Comparison of ENCODE assay signal across 32 cellular contexts in the genomic region with DNA sequence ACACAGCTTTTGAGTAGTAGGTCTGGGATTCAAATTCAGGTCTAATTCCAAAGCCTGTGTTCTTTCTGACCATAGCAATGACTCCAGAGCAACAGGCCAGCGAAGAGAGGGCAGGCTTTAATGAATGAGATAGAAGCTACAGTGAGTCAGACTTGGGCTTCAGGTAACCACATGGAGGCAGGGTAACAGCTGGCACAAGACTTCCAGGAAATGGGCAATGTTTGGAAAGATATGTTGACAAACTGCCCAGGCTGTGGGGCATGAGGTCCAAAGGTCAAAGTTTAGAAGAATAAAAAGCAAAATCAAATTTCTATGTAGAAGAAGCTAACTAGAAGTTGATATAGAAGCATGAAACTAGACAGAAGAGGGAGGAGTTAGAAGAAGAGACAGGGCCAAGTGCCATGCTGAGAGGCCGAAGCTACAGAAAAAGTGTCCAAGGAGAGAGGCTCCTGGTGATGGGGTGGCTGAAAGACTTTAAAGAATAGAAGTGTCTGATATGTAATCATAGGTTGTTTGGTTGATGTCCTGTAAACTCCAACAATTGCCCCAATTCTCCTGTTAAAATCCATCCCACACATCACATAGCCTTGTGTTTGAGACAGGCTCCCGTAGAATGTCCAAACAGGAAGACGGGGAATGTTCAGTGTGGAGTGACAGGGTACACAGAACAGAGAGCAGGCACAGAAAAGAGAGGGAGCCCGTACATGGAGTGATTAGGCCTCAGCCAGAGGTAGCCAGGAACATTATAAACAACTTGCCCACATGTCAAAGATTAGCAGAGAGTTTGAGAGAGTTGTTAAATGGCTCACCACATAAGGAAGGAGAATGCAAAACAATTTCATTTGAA.
A peak's percentile ranks its signal among the peaks of the same experiment; 100 is the strongest.
DNase-seq lines count a peak whose midpoint lies in the region; ATAC-seq, FAIRE-seq and TF ChIP-seq lines count a peak whose summit lies in the region.
"Had no signal": no experiment of that assay in that cellular context is flagged by ENCODE, and none has a peak within 500 bp of the region (broad histone marks: within the 10 kb centered on the region; RNA-seq: fewer than 3 reads in every experiment).

No MANE protein-coding gene starts in this region.

- no peak overlapping the region for H3K56ac ChIP-seq in IMR-90 (ENCODE audit: extremely low read depth, insufficient read depth, low read length)

- no peak for TF ChIP-seq CTCF in IMR-90 (conservative IDR thresholded peaks at IDR 0.05; ENCODE audit: low read depth, low read length)
- TF ChIP-seq CTCF in gastroesophageal sphincter (IDR thresholded peaks at IDR 0.05), result no peak
- no peak for TF ChIP-seq CTCF in pancreas (IDR thresholded peaks at IDR 0.05)
- TF ChIP-seq CTCF in neural progenitor cell (IDR thresholded peaks at IDR 0.05), result no peak
- no peak for TF ChIP-seq CTCF in brain microvascular endothelial cell (IDR thresholded peaks at IDR 0.05; ENCODE audit: low read depth, low read length, missing control alignments)
- no peak for TF ChIP-seq CTCF in stomach (IDR thresholded peaks at IDR 0.05)

- TF ChIP-seq POLR2A in IMR-90 (IDR thresholded peaks at IDR 0.05; ENCODE audit: low read depth, low read length) (no peak), gastroesophageal sphincter (IDR thresholded peaks at IDR 0.05) (no peak), stomach (IDR thresholded peaks at IDR 0.05) (no peak)

- H2AFZ ChIP-seq in IMR-90 (replicated peaks; ENCODE audit: low read length, poor library complexity), result no peak overlapping the region
- H2AFZ ChIP-seq in neural progenitor cell (replicated peaks), result no peak overlapping the region

- H3K27me3 Mint-ChIP-seq in neural progenitor cell (ENCODE audit: insufficient read depth, low read depth), result peaks cover 3% of the 10 kb centered on the region
- no peaks in the 10 kb centered on the region for H3K27me3 Mint-ChIP-seq in activated CD4-positive, alpha-beta memory T cell treated with anti-CD3 and anti-CD28 coated beads for 36 hours
- H3K27me3 Mint-ChIP-seq: CD4-positive, alpha-beta memory T cell; naive thymus-derived CD4-positive, alpha-beta T cell; T-helper 17 cell had no signal

- no peak overlapping the region for H2AK9ac ChIP-seq in IMR-90 (replicated peaks; ENCODE audit: low read depth, low read length, poor library complexity)

- in situ Hi-C loops in IMR-90 (cut with MboI; ENCODE audit: low sequenced_read_pairs), result no loop called here
- in situ Hi-C loops in brain microvascular endothelial cell (cut with HindIII; ENCODE audit: low pct_ligation_motif_present, low sequenced_read_pairs), result no loop called here

- H3K79me1 ChIP-seq in IMR-90 (ENCODE audit: low read depth in 1 of 2, low read length in 2 of 2), result no peaks in the 10 kb centered on the region

- BruUV-seq in IMR-90 (replicated peaks; lab: Mats Ljungman, UMichigan), result no TSS peak

- 100% methylated on average over 1 of the region's 5 CpGs; no CpG with 5 or more reads in 1 of the 2 experiments for WGBS in IMR-90 (ENCODE audit: extremely low coverage in 2 of 2, insufficient read length in 1 of 2), 2 experiments
- 35 to 65% methylated on average over 3 to 4 of the region's 5 CpGs for WGBS in gastroesophageal sphincter (ENCODE audit: low coverage in 1 of 2), 2 donors
- WGBS in pancreas, 2 donors, result 41 to 48% methylated on average over 5 of the region's 5 CpGs
- WGBS in stomach, 5 donors, result 65 to 80% (median 77%) methylated on average over 5 of the region's 5 CpGs

- FAIRE-seq in pancreas (lab: Jason Lieb, UNC), result no peak
- FAIRE-seq: G401.6, TTC549 had no signal

- TF ChIP-seq EP300 in gastroesophageal sphincter (IDR thresholded peaks at IDR 0.05) (no peak), stomach (IDR thresholded peaks at IDR 0.05) (no peak)

- H3K27ac ChIP-seq in IMR-90 (ENCODE audit: insufficient read depth, low read length), result no peak overlapping the region
- peak overlapping the region; percentile 48 to 77 (median 68) for H3K27ac ChIP-seq in gastroesophageal sphincter
- peak overlapping the region in 3 of 4 donors; percentile 9 to 77 (median 35) for H3K27ac ChIP-seq in pancreas
- H3K27ac ChIP-seq in neural progenitor cell, result no peak overlapping the region
- no peak overlapping the region for H3K27ac ChIP-seq in brain microvascular endothelial cell
- H3K27ac ChIP-seq in stomach, result peak overlapping the region in 1 of 5 donors; percentile 18
- H3K27ac ChIP-seq: breast epithelium, HL-60, prostate gland, skin epidermis, thoracic aorta had no signal

- H3K4me1 ChIP-seq in IMR-90 (ENCODE audit: control insufficient read depth, insufficient read depth, low read length), result peaks cover 10% of the 10 kb centered on the region
- peaks cover 0 to 55% (median 19%) of the 10 kb centered on the region in 3 donors for H3K4me1 ChIP-seq in gastroesophageal sphincter
- H3K4me1 ChIP-seq in pancreas, result peaks cover 11 to 24% (median 18%) of the 10 kb centered on the region in 3 donors
- no peaks in the 10 kb centered on the region for H3K4me1 ChIP-seq in neural progenitor cell
- H3K4me1 ChIP-seq in stomach, result peaks cover 0 to 21% (median 3%) of the 10 kb centered on the region in 4 donors
- H3K4me1 ChIP-seq: breast epithelium, prostate gland, uterus had no signal

- TF ChIP-seq RAD21 in IMR-90 (IDR thresholded peaks at IDR 0.05; ENCODE audit: low read length), result no peak

- H4K5ac ChIP-seq in IMR-90 (ENCODE audit: low read depth, low read length), result peak overlapping the region; percentile 33; the same call in 1 of the 2 replicates

- no peak overlapping the region for H3K23ac ChIP-seq in IMR-90 (ENCODE audit: low read depth, low read length)

- H3K36me3 ChIP-seq in IMR-90 (ENCODE audit: control insufficient read depth, insufficient read depth, low read length), result no peaks in the 10 kb centered on the region
- no peaks in the 10 kb centered on the region for H3K36me3 ChIP-seq in gastroesophageal sphincter
- H3K36me3 ChIP-seq in pancreas, result no peaks in the 10 kb centered on the region
- H3K36me3 ChIP-seq in neural progenitor cell, result no peaks in the 10 kb centered on the region
- no peaks in the 10 kb centered on the region for H3K36me3 ChIP-seq in brain microvascular endothelial cell (replicated peaks)
- H3K36me3 ChIP-seq in stomach, result no peaks in the 10 kb centered on the region
- H3K36me3 ChIP-seq: breast epithelium, prostate gland, thoracic aorta, uterus had no signal

- H3K18ac ChIP-seq in IMR-90 (ENCODE audit: low read depth, low read length), result no peak overlapping the region

- H3K4me3 Mint-ChIP-seq in neural progenitor cell, result no peak overlapping the region
- no peak overlapping the region for H3K4me3 Mint-ChIP-seq in activated CD4-positive, alpha-beta memory T cell treated with anti-CD3 and anti-CD28 coated beads for 36 hours
- H3K4me3 Mint-ChIP-seq: activated CD8-positive, alpha-beta T cell treated with anti-CD3 and anti-CD28 coated beads, Interleukin-2, amount 10 ng/mL, durations not matched to agents 7 days and 5 days; activated naive CD4-positive, alpha-beta T cell treated with anti-CD3 and anti-CD28 coated beads for 36 hours; CD4-positive, alpha-beta memory T cell; mesothelial cell of epicardium; naive thymus-derived CD4-positive, alpha-beta T cell; T-helper 17 cell had no signal

- peaks cover 3% of the 10 kb centered on the region for H3K4me1 Mint-ChIP-seq in neural progenitor cell
- H3K4me1 Mint-ChIP-seq in activated CD4-positive, alpha-beta memory T cell treated with anti-CD3 and anti-CD28 coated beads for 36 hours (ENCODE audit: low read depth), result peaks cover 2% of the 10 kb centered on the region
- H3K4me1 Mint-ChIP-seq: CD4-positive, alpha-beta memory T cell; naive thymus-derived CD4-positive, alpha-beta T cell; T-helper 17 cell had no signal

- POLR2A ChIA-PET in IMR-90 (lab: Charles Lee; ENCODE audit: unreplicated experiment), result no interaction called here
- POLR2A ChIA-PET in activated CD4-positive, alpha-beta memory T cell treated with anti-CD3 and anti-CD28 coated beads for 36 hours (lab: Charles Lee), result no interaction called here

- intact Hi-C loops in IMR-90 (cut with micrococcal nuclease), result no loop called here
- intact Hi-C loops in pancreas (cut with DNase I), result no loop called here
- intact Hi-C loops in activated CD4-positive, alpha-beta memory T cell treated with anti-CD3 and anti-CD28 coated beads for 36 hours (cut with micrococcal nuclease), result no loop called here
- intact Hi-C loops in stomach (cut with DNase I; ENCODE audit: low total_unique reads), result no loop called here

- H3K36me3 Mint-ChIP-seq in neural progenitor cell, result no peaks in the 10 kb centered on the region
- no peaks in the 10 kb centered on the region for H3K36me3 Mint-ChIP-seq in activated CD4-positive, alpha-beta memory T cell treated with anti-CD3 and anti-CD28 coated beads for 36 hours

- no peak for ATAC-seq in IMR-90 (ENCODE audit: low read depth)
- peak; percentile 59 for ATAC-seq in gastroesophageal sphincter
- ATAC-seq in pancreas, result peak; percentile 84 to 90 (median 84)
- ATAC-seq: activated CD8-positive, alpha-beta T cell treated with anti-CD3 and anti-CD28 coated beads, Interleukin-2, amount 10 ng/mL, durations not matched to agents 7 days and 5 days; naive thymus-derived CD4-positive, alpha-beta T cell; T-helper 17 cell had no signal

- H3K9me3 Mint-ChIP-seq in neural progenitor cell, result no peaks in the 10 kb centered on the region
- H3K9me3 Mint-ChIP-seq in activated CD4-positive, alpha-beta memory T cell treated with anti-CD3 and anti-CD28 coated beads for 36 hours, result no peaks in the 10 kb centered on the region
- H3K9me3 Mint-ChIP-seq: activated naive CD4-positive, alpha-beta T cell treated with anti-CD3 and anti-CD28 coated beads for 36 hours had no signal

- dilution Hi-C loops in IMR-90 (cut with HindIII; ENCODE audit: low sequenced_read_pairs, unreplicated experiment), result no loop called here

- H4K91ac ChIP-seq in IMR-90 (ENCODE audit: insufficient read depth, low read depth, low read length), result 0 out of 2 replicates have a peak overlapping the region, but pooled peaks have one; percentile 5

- H3K9me3 ChIP-seq in IMR-90 (ENCODE audit: control insufficient read depth, insufficient read depth, low read length) (no peaks in the 10 kb centered on the region), gastroesophageal sphincter (no peaks in the 10 kb centered on the region), pancreas (no peaks in the 10 kb centered on the region), neural progenitor cell (ENCODE audit: low read depth) (no peaks in the 10 kb centered on the region), stomach (no peaks in the 10 kb centered on the region)
- H3K9me3 ChIP-seq: breast epithelium, prostate gland, SK-N-SH, thoracic aorta, uterus had no signal

- H3K9me1 ChIP-seq in IMR-90 (ENCODE audit: insufficient read depth, low read length), result peaks cover 4% of the 10 kb centered on the region

- H3F3A ChIP-seq in neural progenitor cell (ENCODE audit: low read depth), result no peaks in the 10 kb centered on the region

- no peak overlapping the region for H3K27ac Mint-ChIP-seq in neural progenitor cell
- H3K27ac Mint-ChIP-seq in activated CD4-positive, alpha-beta memory T cell treated with anti-CD3 and anti-CD28 coated beads for 36 hours, result no peak overlapping the region
- H3K27ac Mint-ChIP-seq: activated CD8-positive, alpha-beta T cell treated with anti-CD3 and anti-CD28 coated beads, Interleukin-2, amount 10 ng/mL, durations not matched to agents 7 days and 5 days; activated naive CD4-positive, alpha-beta T cell treated with anti-CD3 and anti-CD28 coated beads for 36 hours; CD4-positive, alpha-beta memory T cell; mesothelial cell of epicardium; T-helper 17 cell had no signal

- H4K8ac ChIP-seq in IMR-90 (ENCODE audit: low read depth in 2 of 2, low read length in 2 of 2), result no peak overlapping the region

- H3K14ac ChIP-seq in IMR-90 (replicated peaks; ENCODE audit: low read depth, low read length), result no peak overlapping the region

- no peak overlapping the region for H2BK5ac ChIP-seq in IMR-90 (ENCODE audit: low read depth, low read length, poor library complexity, severe bottlenecking)

- no peak overlapping the region for H3K4me2 ChIP-seq in IMR-90 (ENCODE audit: low read depth, low read length)
- no peak overlapping the region for H3K4me2 ChIP-seq in neural progenitor cell
- H3K4me2 ChIP-seq: SK-N-SH had no signal

- H2BK15ac ChIP-seq in IMR-90 (ENCODE audit: low read depth, low read length), result peak overlapping the region; percentile 50; the same call in 1 of the 3 replicates

- H3K4ac ChIP-seq in IMR-90 (ENCODE audit: low read depth, low read length), result no peak overlapping the region

- no peaks in the 10 kb centered on the region for H3K79me2 ChIP-seq in neural progenitor cell (ENCODE audit: low read depth)

- CTCF ChIA-PET in IMR-90 (lab: Yijun Ruan, JAX), result interaction anchor here (1.3 kb wide), 1 partner anchor 30 kb away, joined by 4 read pairs; no protein-coding TSS in a partner anchor
- CTCF ChIA-PET in activated CD4-positive, alpha-beta memory T cell treated with anti-CD3 and anti-CD28 coated beads for 36 hours (lab: Charles Lee), result interaction anchor here (0.6 kb wide), 1 partner anchor 29 kb away, joined by 3 read pairs; no protein-coding TSS in a partner anchor

- no peaks in the 10 kb centered on the region for H3K27me3 ChIP-seq in IMR-90 (ENCODE audit: control insufficient read depth, insufficient read depth, low read length)
- no peaks in the 10 kb centered on the region for H3K27me3 ChIP-seq in gastroesophageal sphincter
- no peaks in the 10 kb centered on the region for H3K27me3 ChIP-seq in pancreas
- no peaks in the 10 kb centered on the region for H3K27me3 ChIP-seq in neural progenitor cell
- H3K27me3 ChIP-seq in brain microvascular endothelial cell (replicated peaks), result no peaks in the 10 kb centered on the region
- no peaks in the 10 kb centered on the region for H3K27me3 ChIP-seq in stomach
- H3K27me3 ChIP-seq: breast epithelium, uterus had no signal

- peak overlapping the region; percentile 31 for H2BK120ac ChIP-seq in IMR-90 (ENCODE audit: low read depth, low read length)

- peak overlapping the region; percentile 1; the same call in 1 of the 2 replicates for H2AK5ac ChIP-seq in IMR-90 (ENCODE audit: low read depth, low read length)

- 0 out of 2 replicates have a peak overlapping the region, but pooled peaks have one; percentile 1 for H2BK20ac ChIP-seq in IMR-90 (ENCODE audit: low read depth, low read length)

- H4K20me1 ChIP-seq in IMR-90 (ENCODE audit: insufficient read depth, low read length) (no peaks in the 10 kb centered on the region), neural progenitor cell (ENCODE audit: low read depth) (no peaks in the 10 kb centered on the region)

- H3K9ac ChIP-seq in IMR-90 (ENCODE audit: low read depth, low read length), result no peak overlapping the region
- H3K9ac ChIP-seq in neural progenitor cell, result no peak overlapping the region
- H3K9ac ChIP-seq: SK-N-SH had no signal

- H3K4me3 ChIP-seq in IMR-90 (ENCODE audit: insufficient read depth, low read depth, low read length) (no peak overlapping the region), gastroesophageal sphincter (no peak overlapping the region), pancreas (no peak overlapping the region), neural progenitor cell (no peak overlapping the region), brain microvascular endothelial cell (ENCODE audit: low read depth, low read length) (no peak overlapping the region), stomach (no peak overlapping the region)
- H3K4me3 ChIP-seq: breast epithelium, prostate gland, skin epidermis, thoracic aorta, uterus had no signal

- DNase-seq in COLO668 (lab: John Stamatoyannopoulos, UW; ENCODE audit: unreplicated experiment), result peak; percentile 2
- no peak for DNase-seq in IMR-90
- peak in 4 of 6 donors; percentile 41 to 64 (median 54) for DNase-seq in pancreas
- no peak for DNase-seq in neural progenitor cell (ENCODE audit: low spot score)
- DNase-seq in activated CD4-positive, alpha-beta memory T cell treated with anti-CD3 and anti-CD28 coated beads for 36 hours, result no peak
- no peak for DNase-seq in brain microvascular endothelial cell
- DNase-seq in stomach, result no peak
- DNase-seq: activated CD4-positive, CD25-positive, alpha-beta regulatory T cell treated with anti-CD3 and anti-CD28 coated beads, Interleukin-2, amount 50 U/mL, for 72 hours; activated CD8-positive, alpha-beta T cell treated with anti-CD3 and anti-CD28 coated beads, Interleukin-2, amount 10 ng/mL, durations not matched to agents 7 days and 5 days; activated naive CD4-positive, alpha-beta T cell treated with anti-CD3 and anti-CD28 coated beads for 36 hours; amygdala; CD4-positive, alpha-beta memory T cell; effector CD4-positive, alpha-beta T cell; H7; naive thymus-derived CD4-positive, alpha-beta T cell; NCI-H1436; NCI-H2081; NCI-H524 treated with DMSO at 0.1 percent for 48 hours; NK-92 treated with Interleukin-12 subunit alpha and Interleukin-12 subunit beta, amount 100 ng/mL, for 24 hours; SK-N-SH; stimulated activated naive CD4-positive, alpha-beta T cell treated with Interleukin-2 at 50 U/mL for 16 hours; T-helper 17 cell; uterus had no signal

Comparison
In these comparisons a context has a peak if more than half of its experiments do, and no peak if none do; other contexts are left out.
1. DNase-seq: peak in COLO668 (single experiment) and pancreas (4 of 6); none in IMR-90 (single experiment), neural progenitor cell (single experiment), activated CD4-positive, alpha-beta memory T cell treated with anti-CD3 and anti-CD28 coated beads for 36 hours (single experiment), brain microvascular endothelial cell (single experiment) and stomach (single experiment).
2. H3K27ac ChIP-seq: peak in gastroesophageal sphincter (4 of 4) and pancreas (3 of 4); none in IMR-90 (single experiment), neural progenitor cell (single experiment) and brain microvascular endothelial cell (single experiment).